Comparison of ENCODE assay signal across 18 cellular contexts in genomic region chr14:86838363-86838762, GRCh38.
A peak's percentile ranks its signal among the peaks of the same experiment; 100 is the strongest.
DNase-seq lines count a peak whose midpoint lies in the region; ATAC-seq and TF ChIP-seq lines count a peak whose summit lies in the region.
"Had no signal": no experiment of that assay in that cellular context is flagged by ENCODE, and none has a peak within 500 bp of the region (broad histone marks: within the 10 kb centered on the region; RNA-seq: fewer than 3 reads in every experiment).

No MANE protein-coding gene starts in this region.

- H3K36me3 Mint-ChIP-seq in activated CD8-positive, alpha-beta T cell treated with anti-CD3 and anti-CD28 coated beads for 36 hours (ENCODE audit: low read depth) = no peaks in the 10 kb centered on the region
- no peaks in the 10 kb centered on the region for H3K36me3 Mint-ChIP-seq in activated CD8-positive, alpha-beta T cell treated with anti-CD3 and anti-CD28 coated beads, Interleukin-2, amount 10 ng/mL, durations not matched to agents 7 days and 5 days (ENCODE audit: low read depth)
- H3K36me3 Mint-ChIP-seq in endodermal cell (ENCODE audit: low read depth) = no peaks in the 10 kb centered on the region

- no peak overlapping the region for H3K27ac Mint-ChIP-seq in activated CD8-positive, alpha-beta T cell treated with anti-CD3 and anti-CD28 coated beads for 36 hours
- no peak overlapping the region for H3K27ac Mint-ChIP-seq in activated CD8-positive, alpha-beta T cell treated with anti-CD3 and anti-CD28 coated beads, Interleukin-2, amount 10 ng/mL, durations not matched to agents 7 days and 5 days
- H3K27ac Mint-ChIP-seq in endodermal cell = no peak overlapping the region
- H3K27ac Mint-ChIP-seq: activated T-helper 1 cell treated with anti-CD3 and anti-CD28 coated beads, Interleukin-12 subunit alpha, Interleukin-12 subunit beta, Interleukin-2, Interleukin-4 antibody, amounts not matched to agents 30 ng/mL and 10 ng/mL and 1 ng/mL, durations not matched to agents 14 hours and 24 hours and 36 hours had no signal

- H3K36me3 ChIP-seq in OCI-LY3 (replicated peaks; ENCODE audit: low read depth, low read length) = peaks cover 4% of the 10 kb centered on the region
- no peaks in the 10 kb centered on the region for H3K36me3 ChIP-seq in endodermal cell (ENCODE audit: control insufficient read depth, insufficient read depth, low read length)
- H3K36me3 ChIP-seq: gastrocnemius medialis, pancreas had no signal

- CTCF ChIA-PET in activated CD8-positive, alpha-beta T cell treated with anti-CD3 and anti-CD28 coated beads for 36 hours (lab: Charles Lee) = no interaction called here
- CTCF ChIA-PET in activated CD8-positive, alpha-beta T cell treated with anti-CD3 and anti-CD28 coated beads, Interleukin-2, amount 10 ng/mL, durations not matched to agents 7 days and 5 days (lab: Charles Lee) = no interaction called here

- H4K20me1 ChIP-seq in OCI-LY3 (ENCODE audit: insufficient read depth, low read length) = no peaks in the 10 kb centered on the region

- peak; percentile 47 for ATAC-seq in activated CD8-positive, alpha-beta T cell treated with anti-CD3 and anti-CD28 coated beads for 36 hours
- no peak for ATAC-seq in activated CD8-positive, alpha-beta T cell treated with anti-CD3 and anti-CD28 coated beads, Interleukin-2, amount 10 ng/mL, durations not matched to agents 7 days and 5 days
- ATAC-seq in GM21360 (IDR thresholded peaks at IDR 0.05; ENCODE audit: unreplicated experiment) = peak; percentile 82
- ATAC-seq: gastrocnemius medialis, mucosa of descending colon, pancreas had no signal

- H3K4me1 ChIP-seq in OCI-LY3 (ENCODE audit: low read length) = peaks cover 14% of the 10 kb centered on the region
- peaks cover 14% of the 10 kb centered on the region for H3K4me1 ChIP-seq in endodermal cell (ENCODE audit: control insufficient read depth, insufficient read depth, low read length)
- H3K4me1 ChIP-seq: gastrocnemius medialis, pancreas had no signal

- peaks cover 7% of the 10 kb centered on the region for H3K9me3 Mint-ChIP-seq in activated CD8-positive, alpha-beta T cell treated with anti-CD3 and anti-CD28 coated beads for 36 hours
- H3K9me3 Mint-ChIP-seq in activated CD8-positive, alpha-beta T cell treated with anti-CD3 and anti-CD28 coated beads, Interleukin-2, amount 10 ng/mL, durations not matched to agents 7 days and 5 days (ENCODE audit: insufficient read depth) = peaks cover 12% of the 10 kb centered on the region
- no peaks in the 10 kb centered on the region for H3K9me3 Mint-ChIP-seq in endodermal cell
- H3K9me3 Mint-ChIP-seq: activated T-helper 1 cell treated with anti-CD3 and anti-CD28 coated beads, Interleukin-12 subunit alpha, Interleukin-12 subunit beta, Interleukin-2, Interleukin-4 antibody, amounts not matched to agents 30 ng/mL and 10 ng/mL and 1 ng/mL, durations not matched to agents 14 hours and 24 hours and 36 hours had no signal

- intact Hi-C loops in activated CD8-positive, alpha-beta T cell treated with anti-CD3 and anti-CD28 coated beads for 36 hours (cut with micrococcal nuclease) = no loop called here

- no peaks in the 10 kb centered on the region for H3K27me3 ChIP-seq in OCI-LY3 (ENCODE audit: low read depth, low read length)
- no peaks in the 10 kb centered on the region for H3K27me3 ChIP-seq in endodermal cell (ENCODE audit: control insufficient read depth, insufficient read depth, low read length, poor library complexity, severe bottlenecking)
- H3K27me3 ChIP-seq: gastrocnemius medialis, pancreas had no signal

- no peaks in the 10 kb centered on the region for H3K27me3 Mint-ChIP-seq in activated CD8-positive, alpha-beta T cell treated with anti-CD3 and anti-CD28 coated beads for 36 hours
- no peaks in the 10 kb centered on the region for H3K27me3 Mint-ChIP-seq in activated CD8-positive, alpha-beta T cell treated with anti-CD3 and anti-CD28 coated beads, Interleukin-2, amount 10 ng/mL, durations not matched to agents 7 days and 5 days (ENCODE audit: low read depth)
- peaks cover 3% of the 10 kb centered on the region for H3K27me3 Mint-ChIP-seq in endodermal cell (ENCODE audit: insufficient read depth)

- 0 out of 2 replicates have a peak overlapping the region, but pooled peaks have one; percentile 25 for H3K4me3 ChIP-seq in OCI-LY3 (ENCODE audit: low read length)
- H3K4me3 ChIP-seq in fibroblast of villous mesenchyme (ENCODE audit: low read depth, low read length) = no peak overlapping the region
- H3K4me3 ChIP-seq in endodermal cell (ENCODE audit: low read length) = no peak overlapping the region
- H3K4me3 ChIP-seq: gastrocnemius medialis, mucosa of descending colon, pancreas had no signal

- TF ChIP-seq CTCF in activated CD8-positive, alpha-beta T cell treated with anti-CD3 and anti-CD28 coated beads for 36 hours (IDR thresholded peaks at IDR 0.05) = no peak
- no peak for TF ChIP-seq CTCF in OCI-LY3 (IDR thresholded peaks at IDR 0.05; ENCODE audit: low read depth, low read length)
- TF ChIP-seq CTCF in fibroblast of villous mesenchyme (IDR thresholded peaks at IDR 0.05; ENCODE audit: insufficient read depth, low read depth, low read length) = no peak
- no peak for TF ChIP-seq CTCF in endodermal cell (conservative IDR thresholded peaks at IDR 0.05)

- no peaks in the 10 kb centered on the region for H3K79me2 ChIP-seq in OCI-LY3 (ENCODE audit: low read length)

- no peaks in the 10 kb centered on the region for H3K9me3 ChIP-seq in OCI-LY3 (ENCODE audit: insufficient read depth, low read length)
- no peaks in the 10 kb centered on the region for H3K9me3 ChIP-seq in endodermal cell (ENCODE audit: control insufficient read depth, low read length)
- H3K9me3 ChIP-seq: gastrocnemius medialis, pancreas had no signal

- WGBS in endodermal cell (ENCODE audit: insufficient coverage in 1 of 2, insufficient read length in 1 of 2), 2 experiments = 85% methylated on average over 2 of the region's 3 CpGs; no CpG with 5 or more reads in 1 of the 2 experiments

- no peak overlapping the region for H3K27ac ChIP-seq in OCI-LY3 (ENCODE audit: low read length)
- no peak overlapping the region for H3K27ac ChIP-seq in endodermal cell (ENCODE audit: low read depth, low read length)
- H3K27ac ChIP-seq: gastrocnemius medialis, pancreas had no signal

- no peak overlapping the region for H3K4me2 ChIP-seq in OCI-LY3 (ENCODE audit: low read length)

- peak; percentile 30 for DNase-seq in activated CD8-positive, alpha-beta T cell treated with anti-CD3 and anti-CD28 coated beads for 36 hours
- DNase-seq in activated CD8-positive, alpha-beta T cell treated with anti-CD3 and anti-CD28 coated beads, Interleukin-2, amount 10 ng/mL, durations not matched to agents 7 days and 5 days = no peak
- peak; percentile 4 for DNase-seq in fibroblast of villous mesenchyme (ENCODE audit: low read depth)
- no peak for DNase-seq in NCI-H187 treated with DMSO at 0.1 percent for 48 hours (lab: John Stamatoyannopoulos, UW)
- no peak for DNase-seq in endodermal cell
- no peak for DNase-seq in NCI-H82 (lab: John Stamatoyannopoulos, UW)
- DNase-seq: activated CD4-positive, alpha-beta T cell treated with anti-CD3 and anti-CD28 coated beads for 1 hour; gastrocnemius medialis; H7; islet precursor cell; mucosa of descending colon; NCI-H1092; NCI-H345; pancreas; trophoblast cell had no signal

- no peak overlapping the region for H3K9ac ChIP-seq in OCI-LY3 (ENCODE audit: low read length)
- H3K9ac ChIP-seq in endodermal cell (ENCODE audit: extremely low read depth, low read length, poor library complexity, severe bottlenecking) = no peak overlapping the region

- no peaks in the 10 kb centered on the region for H3K4me1 Mint-ChIP-seq in activated CD8-positive, alpha-beta T cell treated with anti-CD3 and anti-CD28 coated beads for 36 hours (ENCODE audit: low read depth)
- H3K4me1 Mint-ChIP-seq in activated CD8-positive, alpha-beta T cell treated with anti-CD3 and anti-CD28 coated beads, Interleukin-2, amount 10 ng/mL, durations not matched to agents 7 days and 5 days (ENCODE audit: low read depth) = no peaks in the 10 kb centered on the region
- peaks cover 11% of the 10 kb centered on the region for H3K4me1 Mint-ChIP-seq in endodermal cell

- no peak overlapping the region for H3K4me3 Mint-ChIP-seq in activated CD8-positive, alpha-beta T cell treated with anti-CD3 and anti-CD28 coated beads for 36 hours
- H3K4me3 Mint-ChIP-seq in activated CD8-positive, alpha-beta T cell treated with anti-CD3 and anti-CD28 coated beads, Interleukin-2, amount 10 ng/mL, durations not matched to agents 7 days and 5 days = no peak overlapping the region
- no peak overlapping the region for H3K4me3 Mint-ChIP-seq in endodermal cell
- H3K4me3 Mint-ChIP-seq: activated T-helper 1 cell treated with anti-CD3 and anti-CD28 coated beads, Interleukin-12 subunit alpha, Interleukin-12 subunit beta, Interleukin-2, Interleukin-4 antibody, amounts not matched to agents 30 ng/mL and 10 ng/mL and 1 ng/mL, durations not matched to agents 14 hours and 24 hours and 36 hours had no signal

- H2AFZ ChIP-seq in OCI-LY3 (ENCODE audit: low read depth, low read length) = no peak overlapping the region

- POLR2A ChIA-PET in activated CD8-positive, alpha-beta T cell treated with anti-CD3 and anti-CD28 coated beads for 36 hours (lab: Charles Lee) = no interaction called here
- POLR2A ChIA-PET in activated CD8-positive, alpha-beta T cell treated with anti-CD3 and anti-CD28 coated beads, Interleukin-2, amount 10 ng/mL, durations not matched to agents 7 days and 5 days (lab: Charles Lee) = no interaction called here

Comparison
In these comparisons a context has a peak if more than half of its experiments do, and no peak if none do; other contexts are left out.
1. DNase-seq: peak in activated CD8-positive, alpha-beta T cell treated with anti-CD3 and anti-CD28 coated beads for 36 hours (single experiment) and fibroblast of villous mesenchyme (single experiment); none in activated CD8-positive, alpha-beta T cell treated with anti-CD3 and anti-CD28 coated beads, Interleukin-2, amount 10 ng/mL, durations not matched to agents 7 days and 5 days (single experiment), NCI-H187 treated with DMSO at 0.1 percent for 48 hours (single experiment), endodermal cell (single experiment) and NCI-H82 (single experiment).